In the genomic region with DNA sequence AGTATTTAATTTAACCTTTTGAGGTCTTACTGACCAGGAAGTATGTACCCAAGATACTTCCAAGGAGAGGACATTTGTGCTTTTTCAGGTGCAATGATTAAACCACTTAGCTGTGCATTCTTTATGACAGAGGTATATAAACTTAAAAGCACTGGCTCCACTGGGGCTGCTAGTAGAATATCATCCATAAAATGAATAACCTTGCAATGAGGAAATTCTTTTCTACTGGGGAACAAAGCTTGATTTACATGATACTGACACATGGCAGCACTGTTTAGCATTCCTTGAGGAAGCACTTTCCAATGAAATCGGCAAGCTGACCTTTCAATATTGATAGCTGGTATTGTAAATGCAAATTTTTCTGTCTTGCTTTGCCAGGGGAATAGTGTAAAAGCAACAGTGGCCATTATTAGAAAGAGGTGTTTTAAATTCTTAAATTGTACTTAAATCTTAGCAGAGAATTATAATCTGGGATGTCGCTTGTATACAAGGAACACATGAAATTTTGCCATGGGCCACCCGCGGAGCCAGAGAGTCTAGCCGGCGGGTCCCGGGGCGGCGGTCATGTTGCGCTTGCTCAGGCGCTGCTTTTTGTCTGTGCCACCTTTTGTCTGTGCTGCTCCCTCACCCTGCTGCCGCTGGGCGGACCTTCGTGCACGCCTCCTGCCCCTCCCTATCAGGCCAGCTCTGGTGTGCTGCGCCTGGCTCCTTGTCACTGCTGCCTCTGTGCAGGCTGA, we compare ENCODE assay signal across 8 cellular contexts. TPM values are rescaled to one million over a fixed set of nuclear protein-coding genes. Genes with fewer than 3 reads are reported as not detected.
DNase-seq lines count a peak whose midpoint lies in the region; ATAC-seq and TF ChIP-seq lines count a peak whose summit lies in the region.

No MANE protein-coding gene starts in this region.

- peaks cover 18% of the 10 kb centered on the region for H3K36me3 ChIP-seq in HUES48 (ENCODE audit: control insufficient read depth, insufficient read depth, low read length)
- no peaks in the 10 kb centered on the region for H3K36me3 ChIP-seq in OCI-LY3 (replicated peaks; ENCODE audit: low read depth, low read length)
- H3K36me3 ChIP-seq in esophagus muscularis mucosa, result no peaks in the 10 kb centered on the region
- H3K36me3 ChIP-seq in naive thymus-derived CD4-positive, alpha-beta T cell (ENCODE audit: control insufficient read depth in 2 of 3, insufficient read depth in 3 of 3, low read length in 3 of 3), result no peaks in the 10 kb centered on the region

- TF ChIP-seq CTCF in OCI-LY3 (IDR thresholded peaks at IDR 0.05; ENCODE audit: low read depth, low read length) (no peak), esophagus muscularis mucosa (IDR thresholded peaks at IDR 0.05) (peak in 2 of 3 experiments; percentile 12 to 40)

- H3K79me2 ChIP-seq in OCI-LY3 (ENCODE audit: low read length), result no peaks in the 10 kb centered on the region

- H4K20me1 ChIP-seq in OCI-LY3 (ENCODE audit: insufficient read depth, low read length), result no peaks in the 10 kb centered on the region

- peaks cover 2% of the 10 kb centered on the region for H3K36me3 Mint-ChIP-seq in activated T-cell treated with anti-CD3 and anti-CD28 coated beads, Interleukin-2, amount 50 U/mL, for 24 hours (ENCODE audit: low read depth)
- peaks cover 0 to 6% (median 3%) of the 10 kb centered on the region in 5 donors for H3K36me3 Mint-ChIP-seq in naive thymus-derived CD4-positive, alpha-beta T cell

- no peak overlapping the region for H2AFZ ChIP-seq in OCI-LY3 (ENCODE audit: low read depth, low read length)

- H3K4me3 ChIP-seq in HUES48 (ENCODE audit: low read depth, low read length) (peak overlapping the region; percentile 51), OCI-LY3 (ENCODE audit: low read length) (no peak overlapping the region), esophagus muscularis mucosa (peak overlapping the region; percentile 32 to 48 (median 32))
- peak overlapping the region; percentile 34 for H3K4me3 ChIP-seq in naive thymus-derived CD4-positive, alpha-beta T cell (ENCODE audit: low read length)

- H3K4me1 ChIP-seq in HUES48 (ENCODE audit: control insufficient read depth, insufficient read depth, low read length) (peaks cover 23% of the 10 kb centered on the region), OCI-LY3 (ENCODE audit: low read length) (no peaks in the 10 kb centered on the region), esophagus muscularis mucosa (peaks cover 12 to 14% (median 13%) of the 10 kb centered on the region in 4 donors)
- peaks cover 0 to 7% of the 10 kb centered on the region in 2 donors for H3K4me1 ChIP-seq in naive thymus-derived CD4-positive, alpha-beta T cell (ENCODE audit: control insufficient read depth in 2 of 2, insufficient read depth in 2 of 2, low read length in 2 of 2)

- H3K4me3 Mint-ChIP-seq in activated T-cell treated with anti-CD3 and anti-CD28 coated beads, Interleukin-2, amount 50 U/mL, for 24 hours, result peak overlapping the region; percentile 68
- peak overlapping the region; percentile 58 to 80 (median 72) for H3K4me3 Mint-ChIP-seq in naive thymus-derived CD4-positive, alpha-beta T cell

- DNase-seq in Caki2 (ENCODE audit: low read depth) (peak; percentile 59), esophagus muscularis mucosa (ENCODE audit: extremely low spot score) (no peak)
- peak; percentile 77 for DNase-seq in activated T-cell treated with anti-CD3 and anti-CD28 coated beads, Interleukin-2, amount 50 U/mL, for 24 hours
- peak; percentile 46 to 67 (median 61) for DNase-seq in naive thymus-derived CD4-positive, alpha-beta T cell
- DNase-seq in stimulated activated naive CD4-positive, alpha-beta T cell (lab: John Stamatoyannopoulos, UW), result peak; percentile 32 to 65 (median 41)

- H3K9ac ChIP-seq in HUES48 (ENCODE audit: low read depth, low read length) (peak overlapping the region; percentile 45; the same call in 1 of the 2 replicates), OCI-LY3 (ENCODE audit: low read length) (no peak overlapping the region)

- H3K4me2 ChIP-seq in OCI-LY3 (ENCODE audit: low read length), result peak overlapping the region; percentile 12; the same call in 1 of the 2 replicates

- CTCF ChIA-PET in naive thymus-derived CD4-positive, alpha-beta T cell (lab: Charles Lee), result interaction anchor here (0.6 to 1.4 kb wide), 2 partner anchors 9 to 1163 kb away, joined by 3 to 7 read pairs; no protein-coding TSS in a partner anchor

- H3K27ac Mint-ChIP-seq in activated T-cell treated with anti-CD3 and anti-CD28 coated beads, Interleukin-2, amount 50 U/mL, for 24 hours, result no peak overlapping the region
- peak overlapping the region in 7 of 9 donors; percentile 18 to 64 (median 53) for H3K27ac Mint-ChIP-seq in naive thymus-derived CD4-positive, alpha-beta T cell

- WGBS in esophagus muscularis mucosa, result 12% methylated on average over 13 of the region's 16 CpGs

- peaks cover 12% of the 10 kb centered on the region for H3K4me1 Mint-ChIP-seq in activated T-cell treated with anti-CD3 and anti-CD28 coated beads, Interleukin-2, amount 50 U/mL, for 24 hours (ENCODE audit: low read depth)
- H3K4me1 Mint-ChIP-seq in naive thymus-derived CD4-positive, alpha-beta T cell, result peaks cover 0 to 14% (median 11%) of the 10 kb centered on the region in 7 donors

- H3K27ac ChIP-seq in HUES48 (ENCODE audit: low read depth, low read length) (peak overlapping the region; percentile 87), OCI-LY3 (ENCODE audit: low read length) (no peak overlapping the region), esophagus muscularis mucosa (replicated peaks in 1 of 4) (peak overlapping the region in 1 of 4 donors; percentile 30)
- H3K27ac ChIP-seq in naive thymus-derived CD4-positive, alpha-beta T cell (ENCODE audit: low read depth, low read length), result no peak overlapping the region

- in situ Hi-C loops in Caki2 (cut with HindIII; ENCODE audit: low pct_unique_long_range_greater_than_20kb, low sequenced_read_pairs), result no loop called here

- H3K9me3 ChIP-seq in HUES48 (ENCODE audit: control insufficient read depth, insufficient read depth, low read length) (peaks cover 7% of the 10 kb centered on the region; the same call in 1 of the 2 replicates), OCI-LY3 (ENCODE audit: insufficient read depth, low read length) (no peaks in the 10 kb centered on the region), esophagus muscularis mucosa (no peaks in the 10 kb centered on the region)
- no peaks in the 10 kb centered on the region for H3K9me3 ChIP-seq in naive thymus-derived CD4-positive, alpha-beta T cell (ENCODE audit: control insufficient read depth in 2 of 3, low read length in 3 of 3)

- H3K27me3 ChIP-seq in HUES48 (ENCODE audit: control insufficient read depth, insufficient read depth, low read length) (no peaks in the 10 kb centered on the region), OCI-LY3 (ENCODE audit: low read depth, low read length) (no peaks in the 10 kb centered on the region), esophagus muscularis mucosa (no peaks in the 10 kb centered on the region)
- no peaks in the 10 kb centered on the region for H3K27me3 ChIP-seq in naive thymus-derived CD4-positive, alpha-beta T cell (ENCODE audit: control insufficient read depth in 2 of 2, insufficient read depth in 2 of 2, low read length in 2 of 2)

- intact Hi-C loops in esophagus muscularis mucosa (cut with DNase I), result no loop called here
- intact Hi-C loops in naive thymus-derived CD4-positive, alpha-beta T cell (cut with micrococcal nuclease), result loop anchor here (1.0 kb wide), 4 partner anchors 9 to 37 kb away; a partner anchor contains a TSS

- TF ChIP-seq EP300 in esophagus muscularis mucosa (IDR thresholded peaks at IDR 0.05), result no peak

- POLR2A ChIA-PET in naive thymus-derived CD4-positive, alpha-beta T cell (lab: Charles Lee), result interaction anchor here (0.8 to 2.0 kb wide), 2 partner anchors 9 to 37 kb away, joined by 3 to 6 read pairs; a partner anchor contains a TSS

- H3K9me3 Mint-ChIP-seq in activated T-cell treated with anti-CD3 and anti-CD28 coated beads, Interleukin-2, amount 50 U/mL, for 24 hours, result no peaks in the 10 kb centered on the region
- no peaks in the 10 kb centered on the region for H3K9me3 Mint-ChIP-seq in naive thymus-derived CD4-positive, alpha-beta T cell

- peak; percentile 99 for ATAC-seq in GM21526 (IDR thresholded peaks at IDR 0.05; ENCODE audit: low FRiP score, unreplicated experiment)
- peak; percentile 99 for ATAC-seq in naive thymus-derived CD4-positive, alpha-beta T cell

- no peak for TF ChIP-seq POLR2A in esophagus muscularis mucosa (IDR thresholded peaks at IDR 0.05; ENCODE audit: low read depth)

- H3K27me3 Mint-ChIP-seq in activated T-cell treated with anti-CD3 and anti-CD28 coated beads, Interleukin-2, amount 50 U/mL, for 24 hours, result no peaks in the 10 kb centered on the region
- no peaks in the 10 kb centered on the region for H3K27me3 Mint-ChIP-seq in naive thymus-derived CD4-positive, alpha-beta T cell

RNA-seq across cellular contexts. Expression of a gene that starts 20.9 kb away (rescaled TPM):
- total RNA-seq in Caki2 (2014; rRNA removed; shearing (Covaris generic); ENCODE audit: low replicate concordance), result 4.6 and 5.7 TPM in 2 replicates
- 10 to 100 TPM; 37.7 to 49.1 (median 43.2) TPM for total RNA-seq in esophagus muscularis mucosa
- 10 to 100 TPM; 13.1 to 28.9 (median 18.0) TPM for total RNA-seq in naive thymus-derived CD4-positive, alpha-beta T cell
- polyA plus RNA-seq in naive thymus-derived CD4-positive, alpha-beta T cell, result 10 to 100 TPM; 12.7 to 13.5 TPM

RNA-seq across cellular contexts. Expression of a gene that starts 37.0 kb away (rescaled TPM):
- 19.0 and 26.8 TPM in 2 replicates for total RNA-seq in Caki2 (2014; rRNA removed; shearing (Covaris generic); ENCODE audit: low replicate concordance)
- 10 to 100 TPM in 3 of 4 donors, 1 to 10 TPM in 1; 9.6 to 14.2 (median 13.3) TPM for total RNA-seq in esophagus muscularis mucosa
- 10 to 100 TPM; 24.1 to 46.8 (median 34.6) TPM for total RNA-seq in naive thymus-derived CD4-positive, alpha-beta T cell
- polyA plus RNA-seq in naive thymus-derived CD4-positive, alpha-beta T cell, result 10 to 100 TPM; 40.2 to 43.4 TPM
